Comparison of ENCODE assay signal across 13 cellular contexts in genomic region chr13:93309886-93310520, GRCh38.
DNase-seq lines count a peak whose midpoint lies in the region; ATAC-seq, FAIRE-seq and TF ChIP-seq lines count a peak whose summit lies in the region.
"Had no signal": no experiment of that assay in that cellular context is flagged by ENCODE, and none has a peak within 500 bp of the region (broad histone marks: within the 10 kb centered on the region; RNA-seq: fewer than 3 reads in every experiment).

No MANE protein-coding gene starts in this region.

- in situ Hi-C loops in KBM-7 (cut with MboI; ENCODE audit: low pct_unique_long_range_greater_than_20kb, low sequenced_read_pairs), result no loop called here

- H3K27ac Mint-ChIP-seq in CD14-positive monocyte, result no peak overlapping the region
- H3K27ac Mint-ChIP-seq: CD8-positive, alpha-beta memory T cell; naive thymus-derived CD8-positive, alpha-beta T cell had no signal

- H3K27ac ChIP-seq in pancreas (no peak overlapping the region), coronary artery (no peak overlapping the region)

- intact Hi-C loops in pancreas (cut with DNase I), result no loop called here
- intact Hi-C loops in CD14-positive monocyte (cut with micrococcal nuclease), result no loop called here

- TF ChIP-seq CTCF in choroid plexus epithelial cell (conservative IDR thresholded peaks at IDR 0.05; ENCODE audit: low read depth, low read length) (no peak), pancreas (IDR thresholded peaks at IDR 0.05) (no peak), coronary artery (IDR thresholded peaks at IDR 0.05) (no peak), CD14-positive monocyte (IDR thresholded peaks at IDR 0.05) (no peak)

- H3K27me3 Mint-ChIP-seq in CD14-positive monocyte (ENCODE audit: low read depth in 3 of 3), result no peaks in the 10 kb centered on the region
- H3K27me3 Mint-ChIP-seq: CD8-positive, alpha-beta memory T cell; central memory CD8-positive, alpha-beta T cell; naive thymus-derived CD8-positive, alpha-beta T cell had no signal

- no peaks in the 10 kb centered on the region for H3K4me1 Mint-ChIP-seq in CD14-positive monocyte
- H3K4me1 Mint-ChIP-seq: CD8-positive, alpha-beta memory T cell; central memory CD8-positive, alpha-beta T cell; naive thymus-derived CD8-positive, alpha-beta T cell had no signal

- peaks cover 0 to 4% (median 2%) of the 10 kb centered on the region in 7 donors for H3K9me3 Mint-ChIP-seq in CD14-positive monocyte
- H3K9me3 Mint-ChIP-seq: central memory CD8-positive, alpha-beta T cell had no signal

- H3K4me1 ChIP-seq in pancreas, result no peaks in the 10 kb centered on the region

- no peaks in the 10 kb centered on the region for H3K9me3 ChIP-seq in pancreas

- ATAC-seq in GM18502 (IDR thresholded peaks at IDR 0.05; ENCODE audit: poor library complexity, unreplicated experiment) (no peak), pancreas (no peak)
- ATAC-seq: naive thymus-derived CD8-positive, alpha-beta T cell had no signal

- no peak for FAIRE-seq in pancreas (lab: Jason Lieb, UNC)

- H3K4me3 ChIP-seq in choroid plexus epithelial cell (ENCODE audit: low read depth, low read length) (no peak overlapping the region), pancreas (no peak overlapping the region), coronary artery (no peak overlapping the region)

- 58 to 72% methylated on average over 7 of the region's 7 CpGs for WGBS in pancreas, 2 donors

- no peaks in the 10 kb centered on the region for H3K27me3 ChIP-seq in pancreas

- no peaks in the 10 kb centered on the region for H3K36me3 Mint-ChIP-seq in CD14-positive monocyte
- H3K36me3 Mint-ChIP-seq: CD8-positive, alpha-beta memory T cell; naive thymus-derived CD8-positive, alpha-beta T cell had no signal

- H3K4me3 Mint-ChIP-seq in CD14-positive monocyte, result no peak overlapping the region
- H3K4me3 Mint-ChIP-seq: CD8-positive, alpha-beta memory T cell; central memory CD8-positive, alpha-beta T cell; naive thymus-derived CD8-positive, alpha-beta T cell had no signal

- no peaks in the 10 kb centered on the region for H3K36me3 ChIP-seq in pancreas

- peak; percentile 35 for DNase-seq in COLO829 (ENCODE audit: low spot score)
- DNase-seq in KBM-7, result peak; percentile 6
- peak; percentile 96 for DNase-seq in choroid plexus epithelial cell (ENCODE audit: low read depth)
- DNase-seq in myocyte (ENCODE audit: low read depth), result peak; percentile 27
- no peak for DNase-seq in pancreas
- no peak for DNase-seq in coronary artery (ENCODE audit: low spot score)
- DNase-seq in CD14-positive monocyte (ENCODE audit: low spot score), result no peak
- DNase-seq: activated T-cell treated with anti-CD3 and anti-CD28 coated beads for 4 hours; CD8-positive, alpha-beta memory T cell; MM.1S; naive thymus-derived CD8-positive, alpha-beta T cell had no signal

Comparison
In these comparisons a context has a peak if more than half of its experiments do, and no peak if none do; other contexts are left out.
1. DNase-seq: peak in COLO829 (single experiment), KBM-7 (single experiment), choroid plexus epithelial cell (single experiment) and myocyte (single experiment); none in pancreas (0 of 6), coronary artery (single experiment) and CD14-positive monocyte (single experiment).